In genomic region chr1:111441573-111442192, GRCh38 we compare ENCODE assay signal across 8 cellular contexts. TPM values are rescaled to one million over a fixed set of nuclear protein-coding genes. Genes with fewer than 3 reads are reported as not detected.
DNase-seq lines count a peak whose midpoint lies in the region; ATAC-seq and TF ChIP-seq lines count a peak whose summit lies in the region.

No MANE protein-coding gene starts in this region.

- H2AFZ ChIP-seq in fibroblast of lung (ENCODE audit: low read length), result no peak overlapping the region

- no peaks in the 10 kb centered on the region for H3K27me3 ChIP-seq in DOHH2 (ENCODE audit: control insufficient read depth, low read length)
- no peaks in the 10 kb centered on the region for H3K27me3 ChIP-seq in fibroblast of lung (ENCODE audit: control insufficient read depth, insufficient read depth, low read length)

- TF ChIP-seq CTCF in DOHH2 (IDR thresholded peaks at IDR 0.05; ENCODE audit: low read depth, low read length, poor library complexity, severe bottlenecking) (peak; percentile 90), LNCaP clone FGC (IDR thresholded peaks at IDR 0.05; ENCODE audit: control insufficient read depth, extremely low read depth, insufficient read depth) (peak; percentile 55), fibroblast of lung (conservative IDR thresholded peaks at IDR 0.05 in 1 of 2, IDR thresholded peaks at IDR 0.05 in 1 of 2; ENCODE audit: low read depth in 1 of 2, low read length in 2 of 2) (peak; percentile 38 to 57), lower leg skin (IDR thresholded peaks at IDR 0.05) (no peak)

- peaks cover 17% of the 10 kb centered on the region for H3F3A ChIP-seq in DOHH2 (ENCODE audit: control insufficient read depth, insufficient read depth)

- H4K20me1 ChIP-seq in DOHH2 (ENCODE audit: control insufficient read depth, insufficient read depth, low read depth, low read length) (peaks cover 5% of the 10 kb centered on the region; the same call in 1 of the 2 replicates), fibroblast of lung (ENCODE audit: control insufficient read depth, extremely low read depth, insufficient read depth, low read length) (no peaks in the 10 kb centered on the region)

- H3K4me3 ChIP-seq in DOHH2 (ENCODE audit: low read length) (no peak overlapping the region), LNCaP clone FGC (ENCODE audit: low read depth, low read length) (no peak overlapping the region), fibroblast of lung (replicated peaks in 1 of 4; ENCODE audit: control extremely low read depth in 1 of 4, insufficient read depth in 1 of 4, low read depth in 3 of 4, low read length in 4 of 4) (no peak overlapping the region), lower leg skin (ENCODE audit: low read depth, poor library complexity, severe bottlenecking) (no peak overlapping the region)

- 76 to 82% methylated on average over 9 of the region's 9 CpGs for WGBS in lower leg skin, 2 donors

- no peak for ATAC-seq in HG03097 (IDR thresholded peaks at IDR 0.05; ENCODE audit: low FRiP score, unreplicated experiment)

- DNase-seq in LNCaP clone FGC (ENCODE audit: low read depth) (no peak), fibroblast of lung (ENCODE audit: low read depth in 2 of 2) (peak; percentile 4 to 36), lower leg skin (ENCODE audit: low spot score in 2 of 2) (no peak), NCI-H1048 (lab: John Stamatoyannopoulos, UW) (no peak)
- DNase-seq in activated CD8-positive, alpha-beta memory T cell treated with anti-CD3 and anti-CD28 coated beads for 4 hours (ENCODE audit: low read depth in 2 of 2), result peak; percentile 11 to 20
- peak; percentile 44 to 48 for DNase-seq in stimulated activated CD4-positive, alpha-beta T cell treated with anti-CD3 and anti-CD28 coated beads, Interleukin-1b, Interleukin-23, amount 100 ng/mL, for 4 hours (ENCODE audit: low read depth in 2 of 2)

- H3K36me3 ChIP-seq in DOHH2 (ENCODE audit: control insufficient read depth, low read length), result peaks cover 94% of the 10 kb centered on the region
- H3K36me3 ChIP-seq in fibroblast of lung (ENCODE audit: control insufficient read depth, insufficient read depth, low read length), result peaks cover 7% of the 10 kb centered on the region

- H3K9me3 ChIP-seq in DOHH2 (ENCODE audit: control insufficient read depth, insufficient read depth, low read length) (no peaks in the 10 kb centered on the region), fibroblast of lung (ENCODE audit: control insufficient read depth, insufficient read depth, low read depth, low read length) (no peaks in the 10 kb centered on the region)

- H3K27ac ChIP-seq in DOHH2 (ENCODE audit: low read depth, low read length) (no peak overlapping the region), fibroblast of lung (ENCODE audit: insufficient read depth, low read length) (no peak overlapping the region)

- peaks cover 6% of the 10 kb centered on the region for H3K4me1 ChIP-seq in DOHH2 (ENCODE audit: control insufficient read depth, low read length)
- peaks cover 1% of the 10 kb centered on the region for H3K4me1 ChIP-seq in fibroblast of lung (ENCODE audit: control insufficient read depth, extremely low read depth, insufficient read depth, low read length)

- H3K79me2 ChIP-seq in DOHH2 (ENCODE audit: control insufficient read depth, low read length) (peaks cover 24% of the 10 kb centered on the region), fibroblast of lung (ENCODE audit: control insufficient read depth, insufficient read depth, low read length) (peaks cover 4% of the 10 kb centered on the region)

- no peak overlapping the region for H3K9ac ChIP-seq in fibroblast of lung (ENCODE audit: insufficient read depth, low read length)

- no peaks in the 10 kb centered on the region for H3K9me2 ChIP-seq in DOHH2 (replicated peaks; ENCODE audit: control insufficient read depth, low read length)

- no peak for TF ChIP-seq POLR2A in lower leg skin (IDR thresholded peaks at IDR 0.05)

- H3K4me2 ChIP-seq in DOHH2 (ENCODE audit: low read length) (no peak overlapping the region), fibroblast of lung (ENCODE audit: extremely low read depth, insufficient read depth, low read length) (no peak overlapping the region)

- intact Hi-C loops in lower leg skin (cut with DNase I; ENCODE audit: low total_unique reads), result no loop called here

RNA-seq across cellular contexts. Expression of gene WDR77, which starts 7.4 kb away (rescaled TPM):
- total RNA-seq in fibroblast of lung (20.3 and 21.8 TPM in 2 replicates), lower leg skin (10 to 100 TPM in 3 of 4 donors, 1 to 10 TPM in 1; 8.8 to 18.5 (median 12.7) TPM)
- 62.0 and 87.8 TPM in 2 replicates for polyA plus RNA-seq in fibroblast of lung
- 22.6 and 37.8 TPM in 2 replicates for polyA plus RNA-seq in fibroblast of lung (2012)
- 221 and 251 TPM in 2 replicates for polyA minus RNA-seq in fibroblast of lung (ENCODE audit: low replicate concordance)

RNA-seq across cellular contexts. Expression of gene ATP5PB, which starts 7.6 kb away (rescaled TPM):
- total RNA-seq in fibroblast of lung, result 162 and 217 TPM in 2 replicates
- 417 and 458 TPM in 2 replicates for polyA plus RNA-seq in fibroblast of lung
- polyA plus RNA-seq in fibroblast of lung (2012), result 320 and 364 TPM in 2 replicates
- polyA minus RNA-seq in fibroblast of lung (ENCODE audit: low replicate concordance), result 24.4 and 28.0 TPM in 2 replicates
- 100 to 1,000 TPM; 113 to 219 (median 153) TPM for total RNA-seq in lower leg skin

RNA-seq across cellular contexts. Expression of gene OVGP1, which starts 14.1 kb away (rescaled TPM):
- 0.51 and 1.2 TPM in 2 replicates for total RNA-seq in fibroblast of lung
- polyA plus RNA-seq in fibroblast of lung, result 0.26 and 0.51 TPM in 2 replicates
- polyA plus RNA-seq in fibroblast of lung (2012), result 0.13 and 0.30 TPM in 2 replicates
- polyA minus RNA-seq in fibroblast of lung (ENCODE audit: low replicate concordance), result not detected in 2 replicates
- 1 to 10 TPM; 1.6 to 7.1 (median 4.9) TPM for total RNA-seq in lower leg skin

RNA-seq across cellular contexts. Expression of gene C1orf162, which starts 32.1 kb away (rescaled TPM):
- total RNA-seq in fibroblast of lung (0.26 and 0.33 TPM in 2 replicates), lower leg skin (10 to 100 TPM in 3 of 4 donors, 1 to 10 TPM in 1; 2.4 to 15.3 (median 12.3) TPM)
- 0.03 and 0.11 TPM in 2 replicates for polyA plus RNA-seq in fibroblast of lung
- polyA plus RNA-seq in fibroblast of lung (2012), result 0.13 TPM in 1 of 2 replicates, not detected in the other
- not detected in 2 replicates for polyA minus RNA-seq in fibroblast of lung (ENCODE audit: low replicate concordance)

Comparison
In these comparisons a context has a peak if more than half of its experiments do, and no peak if none do; other contexts are left out.
1. CTCF ChIP-seq: peak in DOHH2 (single experiment), LNCaP clone FGC (single experiment) and fibroblast of lung (2 of 2); none in lower leg skin (0 of 3).
2. DNase-seq: peak in activated CD8-positive, alpha-beta memory T cell treated with anti-CD3 and anti-CD28 coated beads for 4 hours (2 of 2), fibroblast of lung (2 of 2) and stimulated activated CD4-positive, alpha-beta T cell treated with anti-CD3 and anti-CD28 coated beads, Interleukin-1b, Interleukin-23, amount 100 ng/mL, for 4 hours (2 of 2); none in LNCaP clone FGC (single experiment), lower leg skin (0 of 2) and NCI-H1048 (single experiment).